In the genomic region with DNA sequence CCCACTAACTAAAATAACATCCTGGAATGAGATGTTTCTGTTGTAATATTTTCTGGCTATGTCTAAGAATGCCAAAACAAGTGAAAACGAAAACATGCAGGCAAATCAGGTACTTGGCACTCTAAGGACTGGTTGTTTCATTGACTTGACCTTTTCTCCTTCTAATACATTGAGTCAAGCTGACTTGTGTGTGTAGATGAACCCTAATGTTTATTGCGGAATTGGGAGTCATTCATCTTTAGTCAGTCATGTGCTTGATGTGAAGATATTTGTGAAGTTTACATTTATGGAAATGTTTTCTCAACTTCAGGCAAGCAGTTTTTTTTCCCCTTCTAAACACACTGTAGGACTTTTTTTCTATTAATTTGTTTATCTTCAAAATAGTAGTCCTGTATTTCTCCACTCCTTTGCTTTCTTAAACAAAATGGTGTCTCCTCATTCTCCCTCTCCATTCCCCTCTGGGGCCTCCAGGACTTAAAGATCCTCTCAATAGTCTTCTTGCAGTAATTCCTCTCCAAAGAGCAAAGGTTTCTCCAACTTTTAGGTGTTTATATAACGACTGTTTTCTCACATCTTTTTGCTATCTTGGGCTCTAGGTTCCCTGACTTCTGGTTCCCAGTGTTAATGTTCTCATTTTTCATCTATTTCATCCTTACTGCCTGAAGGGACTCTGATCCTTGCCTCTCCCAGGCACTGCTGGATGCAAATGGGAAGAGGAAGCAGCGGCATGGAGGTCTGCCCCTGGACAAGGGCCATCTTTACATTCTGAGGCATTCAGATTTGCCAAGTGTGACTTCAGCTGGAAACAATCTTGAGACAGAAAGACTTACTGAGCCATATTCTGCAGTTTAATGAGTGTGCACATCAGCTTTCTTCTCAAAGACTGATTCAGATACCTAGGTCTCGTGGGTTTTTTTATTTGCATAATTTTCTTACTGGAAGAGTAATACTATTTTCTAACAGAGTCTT, we compare ENCODE assay signal across 15 cellular contexts.
A peak's percentile ranks its signal among the peaks of the same experiment; 100 is the strongest.
DNase-seq lines count a peak whose midpoint lies in the region; ATAC-seq and TF ChIP-seq lines count a peak whose summit lies in the region.
"Had no signal": no experiment of that assay in that cellular context is flagged by ENCODE, and none has a peak within 500 bp of the region (broad histone marks: within the 10 kb centered on the region; RNA-seq: fewer than 3 reads in every experiment).

No MANE protein-coding gene starts in this region.

- DNase-seq in HFF-Myc (ENCODE audit: extremely low read depth, low read depth) (peak; percentile 6), astrocyte of the cerebellum (ENCODE audit: low read depth) (peak; percentile 69), hepatic stellate cell (ENCODE audit: low spot score) (peak; percentile 1)
- DNase-seq: activated CD8-positive, alpha-beta memory T cell treated with anti-CD3 and anti-CD28 coated beads, Interleukin-2, amount 10 ng/mL, durations not matched to agents 7 days and 5 days; activated naive CD4-positive, alpha-beta T cell treated with anti-CD3 and anti-CD28 coated beads, Interleukin-2, amount 10 ng/mL, durations not matched to agents 7 days and 5 days; cerebellar nuclear complex; small intestine had no signal

- H3K4me3 ChIP-seq in ACC112 (ENCODE audit: low read depth, low read length) = peak overlapping the region; percentile 17; the same call in 1 of the 2 replicates
- no peak overlapping the region for H3K4me3 ChIP-seq in HFF-Myc (replicated peaks; ENCODE audit: low read depth, low read length)
- H3K4me3 ChIP-seq in astrocyte of the cerebellum (ENCODE audit: low read depth, low read length) = no peak overlapping the region
- H3K4me3 ChIP-seq: A549, SK-N-MC had no signal

- in situ Hi-C loops in astrocyte of the cerebellum (cut with HindIII; ENCODE audit: low sequenced_read_pairs) = no loop called here

- H2AFZ ChIP-seq in ACC112 (ENCODE audit: low read length, unreplicated experiment) = peak overlapping the region; percentile 83

- ATAC-seq in GM21528 (IDR thresholded peaks at IDR 0.05; ENCODE audit: low FRiP score, unreplicated experiment) (no peak), GM19452 (IDR thresholded peaks at IDR 0.05; ENCODE audit: unreplicated experiment) (no peak), HG03565 (IDR thresholded peaks at IDR 0.05; ENCODE audit: unreplicated experiment) (no peak), HG03520 (IDR thresholded peaks at IDR 0.05; ENCODE audit: unreplicated experiment) (no peak)
- ATAC-seq: A549; activated CD8-positive, alpha-beta memory T cell treated with anti-CD3 and anti-CD28 coated beads, Interleukin-2, amount 10 ng/mL, durations not matched to agents 7 days and 5 days had no signal

- H3K27ac ChIP-seq in ACC112 (ENCODE audit: low read depth, low read length) = peak overlapping the region; percentile 71
- H3K27ac ChIP-seq: A549, SK-N-MC, VCaP had no signal

- H3K27me3 ChIP-seq in ACC112 (ENCODE audit: insufficient read depth, low read length) = no peaks in the 10 kb centered on the region

- no peaks in the 10 kb centered on the region for H3K79me2 ChIP-seq in ACC112 (ENCODE audit: control insufficient read depth, insufficient read depth, low read length, unreplicated experiment)

- peaks cover 23% of the 10 kb centered on the region for H3K4me1 ChIP-seq in ACC112 (ENCODE audit: control insufficient read depth, insufficient read depth, low read length, unreplicated experiment)
- H3K4me1 ChIP-seq: A549 had no signal

- TF ChIP-seq CTCF in HFF-Myc (IDR thresholded peaks at IDR 0.05; ENCODE audit: low read depth, low read length, missing control alignments) (no peak), astrocyte of the cerebellum (IDR thresholded peaks at IDR 0.05; ENCODE audit: low read depth, low read length, missing control alignments) (no peak)

- H3K36me3 ChIP-seq in ACC112 (ENCODE audit: insufficient read depth, low read length) = no peaks in the 10 kb centered on the region

Comparison
In these comparisons a context has a peak if more than half of its experiments do, and no peak if none do; other contexts are left out.
1. DNase-seq: peak in every context shown above with its lines; median percentile 69 in astrocyte of the cerebellum; 6 in HFF-Myc; 1 in hepatic stellate cell.